Comparison of ENCODE assay signal across 1 cellular context in genomic region chr14:23372509-23372908, GRCh38.
TF ChIP-seq lines count a peak whose summit lies in the region.

TSS of gene IL25 (plus strand) at chr14:23372809.

TF ChIP-seq in H1, 55 proteins besides CTCF, POLR2A, EP300 and RAD21:
- TF ChIP-seq E2F6 (IDR thresholded peaks at IDR 0.05) (no peak), GABPA (IDR thresholded peaks at IDR 0.05; ENCODE audit: borderline replicate concordance, insufficient read depth, low read length) (no peak)
